In genomic region chr19:42488783-42489521, GRCh38 we compare ENCODE assay signal across 1 cellular context.
TF ChIP-seq lines count a peak whose summit lies in the region.

No MANE protein-coding gene starts in this region.

TF ChIP-seq in HCT116, 20 proteins besides CTCF, POLR2A, EP300 and RAD21 (continued from another document):
- TF ChIP-seq REST (IDR thresholded peaks at IDR 0.05; ENCODE audit: low read depth), result no peak
